13 cellular contexts compared by ENCODE assay signal in the genomic region with DNA sequence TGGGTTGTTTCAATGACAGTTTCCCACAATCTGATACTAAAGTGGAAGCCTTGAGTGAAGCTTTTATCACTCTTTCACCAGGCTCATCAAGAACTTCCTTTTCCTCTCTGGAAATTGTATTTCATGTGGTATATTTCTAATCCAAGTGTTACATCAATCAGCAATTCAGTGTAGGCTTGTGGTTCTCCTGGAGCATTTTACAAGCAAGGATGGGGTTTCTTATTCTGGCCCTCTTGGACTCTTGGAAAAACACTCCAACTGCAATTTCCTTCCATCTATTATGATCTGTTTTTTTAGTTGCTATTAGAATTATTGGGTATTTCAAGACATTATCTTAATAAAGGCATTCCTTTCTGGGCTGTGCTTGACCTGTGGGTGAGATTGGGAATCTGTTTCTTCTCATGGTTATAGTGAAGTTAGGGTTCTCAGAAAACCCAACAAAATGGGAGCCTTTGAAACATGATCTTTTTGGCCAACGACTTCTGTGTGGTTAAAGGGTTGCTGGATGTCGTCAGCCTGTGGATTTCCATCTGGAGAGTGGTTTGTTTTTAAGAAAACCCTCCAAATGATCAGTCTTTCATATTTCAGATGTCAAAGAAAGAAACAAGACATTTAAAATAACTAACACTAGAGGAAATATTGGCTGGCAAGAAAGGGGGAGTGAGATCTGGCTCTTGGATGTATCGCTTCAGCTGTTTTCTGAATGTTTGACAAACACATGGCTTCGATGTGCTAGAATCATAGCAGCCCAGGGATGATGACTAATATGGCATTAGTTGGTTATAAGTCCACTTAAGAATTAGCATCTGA.
A peak's percentile ranks its signal among the peaks of the same experiment; 100 is the strongest.
DNase-seq lines count a peak whose midpoint lies in the region; ATAC-seq and TF ChIP-seq lines count a peak whose summit lies in the region.
"Had no signal": no experiment of that assay in that cellular context is flagged by ENCODE, and none has a peak within 500 bp of the region (broad histone marks: within the 10 kb centered on the region; RNA-seq: fewer than 3 reads in every experiment).

No MANE protein-coding gene starts in this region.

- intact Hi-C loops in gastrocnemius medialis (cut with DNase I; ENCODE audit: low total_unique reads) (no loop called here), head of caudate nucleus (cut with DNase I) (no loop called here)

- no peaks in the 10 kb centered on the region for H3K9me3 ChIP-seq in gastroesophageal sphincter
- no peaks in the 10 kb centered on the region for H3K9me3 ChIP-seq in gastrocnemius medialis
- no peaks in the 10 kb centered on the region for H3K9me3 ChIP-seq in trophoblast cell (ENCODE audit: insufficient read depth, low read depth, low read length)

- no peak overlapping the region for H3K14ac ChIP-seq in trophoblast cell (ENCODE audit: low read length)

- H3K27me3 ChIP-seq in gastroesophageal sphincter (no peaks in the 10 kb centered on the region), gastrocnemius medialis (no peaks in the 10 kb centered on the region), trophoblast cell (ENCODE audit: insufficient read depth, low read length) (no peaks in the 10 kb centered on the region)

- H3K4me1 ChIP-seq in gastroesophageal sphincter (peaks cover 0 to 42% (median 13%) of the 10 kb centered on the region in 3 donors), gastrocnemius medialis (no peaks in the 10 kb centered on the region), trophoblast cell (ENCODE audit: control insufficient read depth in 1 of 2, insufficient read depth in 2 of 2, low read length in 2 of 2) (no peaks in the 10 kb centered on the region)

- in situ Hi-C loops in gastrocnemius medialis (cut with MboI; ENCODE audit: low sequenced_read_pairs in 4 of 4): no loop called here

- peak overlapping the region in 3 of 4 donors; percentile 4 to 58 (median 53) for H3K27ac ChIP-seq in gastroesophageal sphincter
- H3K27ac ChIP-seq in gastrocnemius medialis: peak overlapping the region; percentile 19 to 53 (median 40)
- no peak overlapping the region for H3K27ac ChIP-seq in trophoblast cell (ENCODE audit: low read depth, low read length)
- H3K27ac ChIP-seq: SK-N-MC had no signal

- H3K9ac ChIP-seq in trophoblast cell (ENCODE audit: low read length): no peak overlapping the region

- WGBS in gastroesophageal sphincter (ENCODE audit: low coverage in 1 of 2), 2 donors: 47 to 62% methylated on average over 4 of the region's 4 CpGs
- WGBS in trophoblast cell (ENCODE audit: extremely low coverage, insufficient coverage, insufficient read length): no CpG with 5 or more reads among the region's 4 CpGs

- TF ChIP-seq CTCF in gastroesophageal sphincter (IDR thresholded peaks at IDR 0.05): no peak
- no peak for TF ChIP-seq CTCF in gastrocnemius medialis (IDR thresholded peaks at IDR 0.05 in 4 of 5, conservative IDR thresholded peaks at IDR 0.05 in 1 of 5)

- H3K4me2 ChIP-seq in trophoblast cell (ENCODE audit: low read length): no peak overlapping the region

- H2BK5ac ChIP-seq in trophoblast cell (ENCODE audit: low read depth, low read length, poor library complexity): no peak overlapping the region

- ATAC-seq in gastroesophageal sphincter (peak; percentile 62), gastrocnemius medialis (peak; percentile 40 to 61), HG02852 (IDR thresholded peaks at IDR 0.05; ENCODE audit: unreplicated experiment) (no peak)

- H4K8ac ChIP-seq in trophoblast cell (ENCODE audit: low read depth, low read length): no peak overlapping the region

- no peak for TF ChIP-seq EP300 in gastroesophageal sphincter (IDR thresholded peaks at IDR 0.05)

- no peak for TF ChIP-seq POLR2A in gastroesophageal sphincter (IDR thresholded peaks at IDR 0.05)
- no peak for TF ChIP-seq POLR2A in gastrocnemius medialis (IDR thresholded peaks at IDR 0.05)

- H3K4me3 ChIP-seq in gastroesophageal sphincter (no peak overlapping the region), gastrocnemius medialis (no peak overlapping the region), trophoblast cell (ENCODE audit: low read depth, low read length) (no peak overlapping the region)
- H3K4me3 ChIP-seq: SK-N-MC had no signal

- H3K36me3 ChIP-seq in gastroesophageal sphincter (no peaks in the 10 kb centered on the region), gastrocnemius medialis (no peaks in the 10 kb centered on the region), trophoblast cell (ENCODE audit: control insufficient read depth in 1 of 2, insufficient read depth in 2 of 2, low read length in 2 of 2) (no peaks in the 10 kb centered on the region)

- no peaks in the 10 kb centered on the region for H3K79me1 ChIP-seq in trophoblast cell (ENCODE audit: low read length)

- no peak overlapping the region for H3K18ac ChIP-seq in trophoblast cell (ENCODE audit: low read length)

- H3K4ac ChIP-seq in trophoblast cell (ENCODE audit: low read depth, low read length): no peak overlapping the region

- DNase-seq in GM03348 (ENCODE audit: low spot score) (peak; percentile 59), RPMI7951 (ENCODE audit: low read depth) (peak; percentile 81), gastrocnemius medialis (no peak), SW 1271 (lab: John Stamatoyannopoulos, UW) (no peak), head of caudate nucleus (no peak), trophoblast cell (no peak)
- DNase-seq: activated CD4-positive, alpha-beta T cell treated with anti-CD3 and anti-CD28 coated beads, Interleukin-2, amount 50 U/mL, for 4 hours; activated naive CD4-positive, alpha-beta T cell treated with anti-CD3 and anti-CD28 coated beads, Interleukin-2, amount 10 ng/mL, durations not matched to agents 7 days and 5 days; Calu3; NCI-H446 treated with DMSO at 0.1 percent for 48 hours had no signal

- H2AK5ac ChIP-seq in trophoblast cell (ENCODE audit: low read length): no peak overlapping the region

- no peak overlapping the region for H4K12ac ChIP-seq in trophoblast cell (ENCODE audit: low read depth, low read length)

- H4K91ac ChIP-seq in trophoblast cell (ENCODE audit: low read depth, low read length): no peak overlapping the region

- no peak overlapping the region for H2BK12ac ChIP-seq in trophoblast cell (ENCODE audit: low read length)

- H3K23ac ChIP-seq in trophoblast cell (ENCODE audit: low read length): no peak overlapping the region

- H2BK120ac ChIP-seq in trophoblast cell (ENCODE audit: insufficient read depth, low read length, poor library complexity): no peak overlapping the region

- no peaks in the 10 kb centered on the region for H3K79me2 ChIP-seq in trophoblast cell (ENCODE audit: control insufficient read depth, insufficient read depth, low read length, poor library complexity)

- H2AFZ ChIP-seq in trophoblast cell (ENCODE audit: insufficient read depth, low read length, poor library complexity): no peak overlapping the region

Comparison
In these comparisons a context has a peak if more than half of its experiments do, and no peak if none do; other contexts are left out.
1. DNase-seq: peak in GM03348 (single experiment) and RPMI7951 (single experiment); none in gastrocnemius medialis (0 of 2), SW 1271 (0 of 2), head of caudate nucleus (0 of 42) and trophoblast cell (0 of 2).